8 cellular contexts compared by ENCODE assay signal in the genomic region with DNA sequence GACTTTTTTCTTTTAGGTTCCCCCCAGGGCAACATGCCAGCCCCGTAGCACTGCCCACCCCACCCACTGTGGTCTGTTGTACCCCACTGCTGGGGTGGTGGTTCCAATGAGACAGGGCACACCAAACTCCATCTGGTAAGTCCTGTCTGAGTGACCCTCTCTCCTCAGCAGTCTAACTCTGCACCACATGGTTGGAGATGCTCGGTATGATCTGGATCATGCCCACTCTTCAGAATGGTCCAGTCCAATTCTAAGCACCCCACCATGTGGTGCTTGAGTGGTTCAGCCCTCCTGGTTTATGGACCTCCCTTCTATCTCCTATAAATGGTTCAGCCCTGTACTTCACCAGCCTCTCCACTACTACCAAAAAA. TPM values are rescaled to one million over a fixed set of nuclear protein-coding genes. Genes with fewer than 3 reads are reported as not detected.
A peak's percentile ranks its signal among the peaks of the same experiment; 100 is the strongest.
DNase-seq lines count a peak whose midpoint lies in the region; ATAC-seq lines count a peak whose summit lies in the region.

No MANE protein-coding gene starts in this region.

- H3K9me3 ChIP-seq in CD4-positive, alpha-beta memory T cell (ENCODE audit: control insufficient read depth in 1 of 2, low read length in 2 of 2), result no peaks in the 10 kb centered on the region
- no peaks in the 10 kb centered on the region for H3K9me3 ChIP-seq in adipocyte (ENCODE audit: control insufficient read depth, low read length)
- H3K9me3 ChIP-seq in naive thymus-derived CD4-positive, alpha-beta T cell (ENCODE audit: control insufficient read depth in 2 of 3, low read length in 3 of 3), result no peaks in the 10 kb centered on the region

- H3K27me3 ChIP-seq in CD4-positive, alpha-beta memory T cell (ENCODE audit: insufficient read depth, low read length), result no peaks in the 10 kb centered on the region
- no peaks in the 10 kb centered on the region for H3K27me3 ChIP-seq in adipocyte (replicated peaks; ENCODE audit: control insufficient read depth, insufficient read depth, low read length)
- no peaks in the 10 kb centered on the region for H3K27me3 ChIP-seq in naive thymus-derived CD4-positive, alpha-beta T cell (ENCODE audit: control insufficient read depth in 2 of 2, insufficient read depth in 2 of 2, low read length in 2 of 2)

- ATAC-seq in naive thymus-derived CD4-positive, alpha-beta T cell, result no peak
- ATAC-seq in GM19467 (IDR thresholded peaks at IDR 0.05; ENCODE audit: unreplicated experiment), result no peak

- intact Hi-C loops in CD4-positive, alpha-beta memory T cell (cut with micrococcal nuclease), result loop anchor here (5.0 to 10.0 kb wide), 3 partner anchors 153 to 605 kb away; partner anchors contain the start of genes CTC1, DVL2, PFAS and PHF23
- intact Hi-C loops in naive thymus-derived CD4-positive, alpha-beta T cell (cut with micrococcal nuclease), result loop anchor here (5.0 to 10.0 kb wide), 6 partner anchors 223 to 1188 kb away; partner anchors contain the start of genes ACADVL (in 2 of the 2), DLG4 (in 2 of the 2), RPL26 (in 2 of the 2) and C17orf100 (in 1 of the 2)
- intact Hi-C loops in posterior vena cava (cut with DNase I), result no loop called here
- intact Hi-C loops in cardiac septum (cut with DNase I), result loop anchor here (5.0 kb wide), 1 partner anchor 47 kb away; the partner anchor contains the start of gene CHD3

- H3K4me1 Mint-ChIP-seq in CD4-positive, alpha-beta memory T cell, result peaks cover 43 to 90% (median 60%) of the 10 kb centered on the region in 4 donors
- H3K4me1 Mint-ChIP-seq in naive thymus-derived CD4-positive, alpha-beta T cell, result peaks cover 41 to 70% (median 53%) of the 10 kb centered on the region in 7 donors

- peaks cover 0 to 51% of the 10 kb centered on the region in 2 donors for H3K36me3 Mint-ChIP-seq in CD4-positive, alpha-beta memory T cell
- H3K36me3 Mint-ChIP-seq in naive thymus-derived CD4-positive, alpha-beta T cell, result peaks cover 0 to 10% (median 3%) of the 10 kb centered on the region in 5 donors

- CTCF ChIA-PET in CD4-positive, alpha-beta memory T cell (lab: Charles Lee; ENCODE audit: partially characterized antibody), result interaction anchor here (1.3 to 1.4 kb wide), 2 partner anchors 11 to 17 kb away, joined by 3 to 6 read pairs; partner anchors contain the start of gene NAA38
- CTCF ChIA-PET in naive thymus-derived CD4-positive, alpha-beta T cell (lab: Charles Lee), result interaction anchor here (1.9 kb wide), 1 partner anchor 17 kb away, joined by 8 read pairs; the partner anchor contains the start of gene NAA38

- DNase-seq in CD4-positive, alpha-beta memory T cell, result peak in 2 of 5 donors; percentile 37 to 38
- DNase-seq in LHCN-M2 (ENCODE audit: low read depth) (peak; percentile 50), adipocyte (ENCODE audit: low read depth) (peak; percentile 44), posterior vena cava (ENCODE audit: low spot score) (no peak), retina (no peak), cardiac septum (ENCODE audit: low spot score) (no peak)
- DNase-seq in naive thymus-derived CD4-positive, alpha-beta T cell, result peak in 3 of 9 donors; percentile 38 to 56 (median 42)

- peaks cover 0 to 3% of the 10 kb centered on the region in 2 donors for H3K27me3 Mint-ChIP-seq in CD4-positive, alpha-beta memory T cell
- H3K27me3 Mint-ChIP-seq in naive thymus-derived CD4-positive, alpha-beta T cell, result peaks cover 0 to 2% (median 0%) of the 10 kb centered on the region in 5 donors

- H3K9ac ChIP-seq in adipocyte (ENCODE audit: low read length), result no peak overlapping the region

- H3K27ac Mint-ChIP-seq in CD4-positive, alpha-beta memory T cell, result peak overlapping the region; percentile 99 to 100 (median 100)
- H3K27ac Mint-ChIP-seq in naive thymus-derived CD4-positive, alpha-beta T cell, result peak overlapping the region in 8 of 9 donors; percentile 90 to 100 (median 98)

- no peaks in the 10 kb centered on the region for H3K36me3 ChIP-seq in CD4-positive, alpha-beta memory T cell (ENCODE audit: insufficient read depth, low read length)
- peaks cover 4% of the 10 kb centered on the region for H3K36me3 ChIP-seq in adipocyte (ENCODE audit: control insufficient read depth, insufficient read depth, low read length, severe bottlenecking)
- no peaks in the 10 kb centered on the region for H3K36me3 ChIP-seq in naive thymus-derived CD4-positive, alpha-beta T cell (ENCODE audit: control insufficient read depth in 2 of 3, insufficient read depth in 3 of 3, low read length in 3 of 3)

- peak overlapping the region in 6 of 8 donors; percentile 17 to 90 (median 51) for H3K4me3 Mint-ChIP-seq in CD4-positive, alpha-beta memory T cell
- H3K4me3 Mint-ChIP-seq in naive thymus-derived CD4-positive, alpha-beta T cell, result peak overlapping the region; percentile 29 to 99 (median 85)

- H3K4me3 ChIP-seq in CD4-positive, alpha-beta memory T cell (ENCODE audit: low read length in 2 of 2), result no peak overlapping the region
- H3K4me3 ChIP-seq in adipocyte (ENCODE audit: low read length), result no peak overlapping the region
- no peak overlapping the region for H3K4me3 ChIP-seq in naive thymus-derived CD4-positive, alpha-beta T cell (ENCODE audit: low read length)

- H3K27ac ChIP-seq in CD4-positive, alpha-beta memory T cell (ENCODE audit: low read depth, low read length), result peak overlapping the region; percentile 99
- H3K27ac ChIP-seq in naive thymus-derived CD4-positive, alpha-beta T cell (ENCODE audit: low read depth, low read length), result peak overlapping the region; percentile 100

- POLR2A ChIA-PET in CD4-positive, alpha-beta memory T cell (lab: Charles Lee; ENCODE audit: partially characterized antibody), result interaction anchor here (4.3 to 4.5 kb wide), 2 partner anchors 11 to 18 kb away, joined by 23 to 45 read pairs; partner anchors contain the start of genes CYB5D1, NAA38 and TMEM88
- POLR2A ChIA-PET in naive thymus-derived CD4-positive, alpha-beta T cell (lab: Charles Lee), result interaction anchor here (0.6 to 1.7 kb wide), 2 partner anchors 10 to 309 kb away, joined by 6 to 8 read pairs; no protein-coding TSS in a partner anchor

- peaks cover 0 to 3% (median 0%) of the 10 kb centered on the region in 8 donors for H3K9me3 Mint-ChIP-seq in CD4-positive, alpha-beta memory T cell
- peaks cover 0 to 13% (median 0%) of the 10 kb centered on the region in 11 donors for H3K9me3 Mint-ChIP-seq in naive thymus-derived CD4-positive, alpha-beta T cell

- H3K4me1 ChIP-seq in CD4-positive, alpha-beta memory T cell (ENCODE audit: insufficient read depth, low read length), result peaks cover 56% of the 10 kb centered on the region
- H3K4me1 ChIP-seq in adipocyte (ENCODE audit: control insufficient read depth, insufficient read depth, low read length), result peaks cover 41% of the 10 kb centered on the region
- H3K4me1 ChIP-seq in naive thymus-derived CD4-positive, alpha-beta T cell (ENCODE audit: control insufficient read depth in 2 of 2, insufficient read depth in 2 of 2, low read length in 2 of 2), result peaks cover 30 to 49% of the 10 kb centered on the region in 2 donors

RNA-seq across cellular contexts. Expression of gene KDM6B, which starts 5.9 kb away (rescaled TPM):
- total RNA-seq in CD4-positive, alpha-beta memory T cell, result 100 to 1,000 TPM; 119 to 129 TPM
- 1 to 10 TPM in 1 of 2 donors, not detected in 1; 1.7 TPM for polyA plus RNA-seq in CD4-positive, alpha-beta memory T cell
- 1.8 and 2.1 TPM in 2 replicates for total RNA-seq in LHCN-M2 (2014; rRNA removed)
- 2.7 TPM for polyA plus RNA-seq in LHCN-M2 (2012)
- 100 to 1,000 TPM in 4 of 5 experiments, 10 to 100 TPM in 1; 32.2 to 179 (median 120) TPM for total RNA-seq in naive thymus-derived CD4-positive, alpha-beta T cell
- polyA plus RNA-seq in naive thymus-derived CD4-positive, alpha-beta T cell, result 1 to 10 TPM in 1 of 2 donors, under 1 TPM in 1; 0.95 to 1.5 TPM
- 10 to 100 TPM; 21.0 to 29.0 TPM for total RNA-seq in posterior vena cava
- 22.1 TPM for total RNA-seq in cardiac septum

RNA-seq across cellular contexts. Expression of gene TMEM88, which starts 15.0 kb away (rescaled TPM):
- total RNA-seq in CD4-positive, alpha-beta memory T cell, result 1 to 10 TPM; 6.2 to 7.9 TPM
- polyA plus RNA-seq in CD4-positive, alpha-beta memory T cell, result not detected
- total RNA-seq in LHCN-M2 (2014; rRNA removed) (1.1 TPM in 1 of 2 replicates, not detected in the other), posterior vena cava (10 to 100 TPM; 17.5 to 26.1 TPM), cardiac septum (14.7 TPM)
- 0.24 TPM for polyA plus RNA-seq in LHCN-M2 (2012)
- total RNA-seq in naive thymus-derived CD4-positive, alpha-beta T cell, result 10 to 100 TPM in 4 of 5 experiments, under 1 TPM in 1; 0.70 to 32.7 (median 11.6) TPM
- not detected for polyA plus RNA-seq in naive thymus-derived CD4-positive, alpha-beta T cell

RNA-seq across cellular contexts. Expression of gene NAA38, which starts 17.5 kb away (rescaled TPM):
- total RNA-seq in CD4-positive, alpha-beta memory T cell, result 10 to 100 TPM; 23.1 to 25.8 TPM
- polyA plus RNA-seq in CD4-positive, alpha-beta memory T cell, result 100 to 1,000 TPM; 139 to 149 TPM
- total RNA-seq in LHCN-M2 (2014; rRNA removed) (80.8 and 89.6 TPM in 2 replicates), posterior vena cava (10 to 100 TPM; 65.2 to 79.7 TPM), cardiac septum (68.8 TPM)
- 230 TPM for polyA plus RNA-seq in LHCN-M2 (2012)
- 10 to 100 TPM; 22.1 to 63.8 (median 24.9) TPM for total RNA-seq in naive thymus-derived CD4-positive, alpha-beta T cell
- 100 to 1,000 TPM; 113 to 132 TPM for polyA plus RNA-seq in naive thymus-derived CD4-positive, alpha-beta T cell

RNA-seq across cellular contexts. Expression of gene CYB5D1, which starts 17.9 kb away (rescaled TPM):
- 10 to 100 TPM in 1 of 2 experiments, 1 to 10 TPM in 1; 8.7 to 11.4 TPM for total RNA-seq in CD4-positive, alpha-beta memory T cell
- polyA plus RNA-seq in CD4-positive, alpha-beta memory T cell, result 1 to 10 TPM; 5.1 to 5.2 TPM
- total RNA-seq in LHCN-M2 (2014; rRNA removed) (5.6 and 7.8 TPM in 2 replicates), posterior vena cava (1 to 10 TPM; 8.9 TPM), cardiac septum (12.2 TPM)
- 4.1 TPM for polyA plus RNA-seq in LHCN-M2 (2012)
- total RNA-seq in naive thymus-derived CD4-positive, alpha-beta T cell, result 10 to 100 TPM in 2 of 5 experiments, 1 to 10 TPM in 3; 8.4 to 14.2 (median 9.5) TPM
- polyA plus RNA-seq in naive thymus-derived CD4-positive, alpha-beta T cell, result 1 to 10 TPM; 7.5 to 7.9 TPM

RNA-seq across cellular contexts. Expression of gene CHD3, which starts 48.7 kb away (rescaled TPM):
- 100 to 1,000 TPM; 274 to 287 TPM for total RNA-seq in CD4-positive, alpha-beta memory T cell
- 10 to 100 TPM in 1 of 2 donors, under 1 TPM in 1; 0.84 to 24.4 TPM for polyA plus RNA-seq in CD4-positive, alpha-beta memory T cell
- total RNA-seq in LHCN-M2 (2014; rRNA removed), result 83.2 and 98.2 TPM in 2 replicates
- polyA plus RNA-seq in LHCN-M2 (2012), result 85.2 TPM
- total RNA-seq in naive thymus-derived CD4-positive, alpha-beta T cell, result 100 to 1,000 TPM; 189 to 417 (median 359) TPM
- polyA plus RNA-seq in naive thymus-derived CD4-positive, alpha-beta T cell, result 10 to 100 TPM; 12.7 to 39.3 TPM
- 100 to 1,000 TPM in 1 of 2 donors, 10 to 100 TPM in 1; 67.4 to 105 TPM for total RNA-seq in posterior vena cava
- total RNA-seq in cardiac septum, result 14.2 TPM

Comparison
In these comparisons a context has a peak if more than half of its experiments do, and no peak if none do; other contexts are left out.
1. DNase-seq: peak in LHCN-M2 (single experiment) and adipocyte (single experiment); none in posterior vena cava (single experiment), retina (single experiment) and cardiac septum (single experiment).
2. intact Hi-C loops: an anchor here in CD4-positive, alpha-beta memory T cell (5.0 to 10.0 kb wide), naive thymus-derived CD4-positive, alpha-beta T cell (5.0 to 10.0 kb wide) and cardiac septum (5.0 kb wide); none called in posterior vena cava.